30 cellular contexts compared by ENCODE assay signal in the genomic region with DNA sequence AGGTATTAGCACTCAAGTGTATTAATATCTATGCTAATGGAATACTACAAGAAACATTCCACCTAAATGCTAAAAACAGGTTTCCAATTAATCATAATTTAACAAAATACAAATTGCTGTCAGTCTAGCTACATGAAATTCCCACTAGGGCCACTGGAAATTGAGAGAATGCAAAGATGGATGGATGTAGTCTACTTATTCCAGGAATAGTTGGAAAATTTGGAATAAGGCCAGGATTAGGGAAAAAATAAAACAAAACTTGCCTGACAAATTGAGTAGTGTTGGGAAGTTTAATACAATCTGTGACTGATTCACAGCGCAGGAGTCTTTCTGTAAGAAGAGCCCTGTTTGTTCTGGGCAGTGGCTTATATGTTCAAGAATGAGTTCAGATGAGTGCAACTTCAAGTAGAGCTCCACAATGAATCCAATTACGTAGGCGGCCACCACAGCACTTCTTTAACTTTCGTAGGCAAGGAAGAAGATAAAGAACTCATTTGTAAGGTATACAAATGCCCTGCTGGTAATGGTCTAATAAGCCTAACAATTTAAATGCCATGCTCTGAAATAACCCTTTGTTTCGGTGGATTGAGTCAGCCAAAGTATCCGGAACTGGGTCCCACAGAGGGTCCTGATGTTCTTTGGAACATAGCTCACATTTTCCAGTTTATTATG. TPM values are rescaled to one million over a fixed set of nuclear protein-coding genes. Genes with fewer than 3 reads are reported as not detected.
DNase-seq lines count a peak whose midpoint lies in the region; ATAC-seq and TF ChIP-seq lines count a peak whose summit lies in the region.
"Had no signal": no experiment of that assay in that cellular context is flagged by ENCODE, and none has a peak within 500 bp of the region (broad histone marks: within the 10 kb centered on the region; RNA-seq: fewer than 3 reads in every experiment).

No MANE protein-coding gene starts in this region.

- peaks cover 24% of the 10 kb centered on the region for H3K4me1 Mint-ChIP-seq in stimulated activated naive CD8-positive, alpha-beta T cell treated with anti-CD3 and anti-CD28 coated beads, Interleukin-15, Interleukin-2, amounts not matched to agents 100 ng/mL and 50 ng/mL, for 24 hours (ENCODE audit: low read depth)
- H3K4me1 Mint-ChIP-seq in activated T-cell treated with anti-CD3 and anti-CD28 coated beads, Interleukin-2, amount 50 U/mL, for 4 hours (ENCODE audit: low read depth) = peaks cover 3% of the 10 kb centered on the region
- H3K4me1 Mint-ChIP-seq: stimulated activated effector memory CD8-positive, alpha-beta T cell treated with anti-CD3 and anti-CD28 coated beads, Interleukin-12 subunit alpha, Interleukin-12 subunit beta, amount 100 ng/mL, for 72 hours had no signal

- H3K9me3 Mint-ChIP-seq in stimulated activated naive CD8-positive, alpha-beta T cell treated with anti-CD3 and anti-CD28 coated beads, Interleukin-15, Interleukin-2, amounts not matched to agents 100 ng/mL and 50 ng/mL, for 24 hours = peaks cover 12% of the 10 kb centered on the region
- peaks cover 8% of the 10 kb centered on the region for H3K9me3 Mint-ChIP-seq in activated T-cell treated with anti-CD3 and anti-CD28 coated beads, Interleukin-2, amount 50 U/mL, for 4 hours

- DNase-seq in NCI-H2107 treated with DMSO at 0.1 percent for 48 hours (lab: John Stamatoyannopoulos, UW; ENCODE audit: unreplicated experiment) (peak; percentile 41), NCI-H2107 (lab: John Stamatoyannopoulos, UW) (no peak), astrocyte of the cerebellum (ENCODE audit: low read depth) (peak; percentile 41), foreskin keratinocyte (no peak)
- DNase-seq in activated T-cell treated with anti-CD3 and anti-CD28 coated beads, Interleukin-2, amount 50 U/mL, for 4 hours = no peak
- DNase-seq: 8988T; activated CD4-positive, CD25-positive, alpha-beta regulatory T cell treated with anti-CD3 and anti-CD28 coated beads, Interleukin-2, amount 50 U/mL, for 72 hours; activated CD8-positive, alpha-beta T cell treated with anti-CD3 and anti-CD28 coated beads for 36 hours; activated gamma-delta T cell; CD8-positive, alpha-beta memory T cell; DMS153; heart right ventricle; mesendoderm; NCI-H1417 treated with DMSO at 0.1 percent for 48 hours; NCI-H510A; occipital lobe; retina; stimulated activated CD4-positive, alpha-beta T cell treated with anti-CD3 and anti-CD28 coated beads, Interleukin-2, amount 100 ng/mL, for 48 hours; T-helper 1 cell had no signal

- in situ Hi-C loops in astrocyte of the cerebellum (cut with HindIII; ENCODE audit: low sequenced_read_pairs) = no loop called here

- peaks cover 12% of the 10 kb centered on the region for H3K36me3 Mint-ChIP-seq in stimulated activated naive CD8-positive, alpha-beta T cell treated with anti-CD3 and anti-CD28 coated beads, Interleukin-15, Interleukin-2, amounts not matched to agents 100 ng/mL and 50 ng/mL, for 24 hours (ENCODE audit: low read depth)
- peaks cover 11% of the 10 kb centered on the region for H3K36me3 Mint-ChIP-seq in activated T-cell treated with anti-CD3 and anti-CD28 coated beads, Interleukin-2, amount 50 U/mL, for 4 hours (ENCODE audit: insufficient read depth)
- H3K36me3 Mint-ChIP-seq: stimulated activated effector memory CD8-positive, alpha-beta T cell treated with anti-CD3 and anti-CD28 coated beads, Interleukin-12 subunit alpha, Interleukin-12 subunit beta, amount 100 ng/mL, for 72 hours had no signal

- no peak overlapping the region for H3K4me3 ChIP-seq in astrocyte of the cerebellum (ENCODE audit: low read depth, low read length)
- H3K4me3 ChIP-seq: coronary artery, heart right ventricle, SJCRH30, thoracic aorta had no signal

- TF ChIP-seq CTCF in astrocyte of the cerebellum (IDR thresholded peaks at IDR 0.05; ENCODE audit: low read depth, low read length, missing control alignments) (no peak), foreskin keratinocyte (conservative IDR thresholded peaks at IDR 0.05) (no peak)

- H3K27ac ChIP-seq in foreskin keratinocyte = peak overlapping the region; percentile 38
- H3K27ac ChIP-seq: heart right ventricle, SJCRH30, thoracic aorta had no signal

- no peaks in the 10 kb centered on the region for H3K27me3 Mint-ChIP-seq in stimulated activated naive CD8-positive, alpha-beta T cell treated with anti-CD3 and anti-CD28 coated beads, Interleukin-15, Interleukin-2, amounts not matched to agents 100 ng/mL and 50 ng/mL, for 24 hours
- no peaks in the 10 kb centered on the region for H3K27me3 Mint-ChIP-seq in activated T-cell treated with anti-CD3 and anti-CD28 coated beads, Interleukin-2, amount 50 U/mL, for 4 hours (ENCODE audit: low read depth)
- H3K27me3 Mint-ChIP-seq: activated CD8-positive, alpha-beta T cell treated with anti-CD3 and anti-CD28 coated beads for 36 hours; IgD-negative memory B cell had no signal

- no peak overlapping the region for H3K4me3 Mint-ChIP-seq in stimulated activated naive CD8-positive, alpha-beta T cell treated with anti-CD3 and anti-CD28 coated beads, Interleukin-15, Interleukin-2, amounts not matched to agents 100 ng/mL and 50 ng/mL, for 24 hours
- no peak overlapping the region for H3K4me3 Mint-ChIP-seq in activated T-cell treated with anti-CD3 and anti-CD28 coated beads, Interleukin-2, amount 50 U/mL, for 4 hours
- H3K4me3 Mint-ChIP-seq: activated CD8-positive, alpha-beta T cell treated with anti-CD3 and anti-CD28 coated beads for 36 hours; B cell; CD8-positive, alpha-beta memory T cell; IgD-negative memory B cell; stimulated activated effector memory CD8-positive, alpha-beta T cell treated with anti-CD3 and anti-CD28 coated beads, Interleukin-12 subunit alpha, Interleukin-12 subunit beta, amount 100 ng/mL, for 72 hours had no signal

- no peaks in the 10 kb centered on the region for H3K27me3 ChIP-seq in foreskin keratinocyte
- H3K27me3 ChIP-seq: heart right ventricle, SJCRH30 had no signal

- H3K4me1 ChIP-seq in foreskin keratinocyte = peaks cover 9% of the 10 kb centered on the region

- peak overlapping the region; percentile 49 for H3K27ac Mint-ChIP-seq in stimulated activated naive CD8-positive, alpha-beta T cell treated with anti-CD3 and anti-CD28 coated beads, Interleukin-15, Interleukin-2, amounts not matched to agents 100 ng/mL and 50 ng/mL, for 24 hours
- H3K27ac Mint-ChIP-seq: activated CD8-positive, alpha-beta T cell treated with anti-CD3 and anti-CD28 coated beads for 36 hours; B cell; CD8-positive, alpha-beta memory T cell; IgD-negative memory B cell; stimulated activated effector memory CD8-positive, alpha-beta T cell treated with anti-CD3 and anti-CD28 coated beads, Interleukin-12 subunit alpha, Interleukin-12 subunit beta, amount 100 ng/mL, for 72 hours had no signal

- ATAC-seq in foreskin keratinocyte (no peak), HG02938 (IDR thresholded peaks at IDR 0.05; ENCODE audit: unreplicated experiment) (no peak), esophagus mucosa (no peak)
- ATAC-seq in activated T-cell treated with anti-CD3 and anti-CD28 coated beads, Interleukin-2, amount 50 U/mL, for 4 hours = no peak
- ATAC-seq: activated CD8-positive, alpha-beta T cell treated with anti-CD3 and anti-CD28 coated beads for 36 hours; Panc1; stimulated activated effector memory CD8-positive, alpha-beta T cell treated with anti-CD3 and anti-CD28 coated beads, Interleukin-12 subunit alpha, Interleukin-12 subunit beta, amount 100 ng/mL, for 72 hours had no signal

RNA-seq across cellular contexts. Expression of a gene that starts 47.1 kb away (rescaled TPM):
- total RNA-seq in foreskin keratinocyte = 0.11 TPM in 1 of 2 replicates, not detected in the other
- polyA plus RNA-seq in foreskin keratinocyte = 0.02 and 0.08 TPM in 2 replicates
- total RNA-seq in activated T-cell treated with anti-CD3 and anti-CD28 coated beads, Interleukin-2, amount 50 U/mL, for 4 hours = under 1 TPM; 0.22 to 0.26 (median 0.25) TPM
- 0.28 TPM for total RNA-seq in esophagus mucosa
- total RNA-seq: activated CD8-positive, alpha-beta T cell treated with anti-CD3 and anti-CD28 coated beads for 36 hours; M059J had no signal
- polyA plus RNA-seq: CD8-positive, alpha-beta memory T cell; IgD-negative memory B cell had no signal

RNA-seq across cellular contexts. Expression of a gene that starts 55.8 kb away (rescaled TPM):
- total RNA-seq in foreskin keratinocyte (19.2 and 22.0 TPM in 2 replicates), esophagus mucosa (7.5 TPM)
- 13.6 and 13.8 TPM in 2 replicates for polyA plus RNA-seq in foreskin keratinocyte
- total RNA-seq in activated T-cell treated with anti-CD3 and anti-CD28 coated beads, Interleukin-2, amount 50 U/mL, for 4 hours = 10 to 100 TPM; 13.2 to 17.3 (median 17.3) TPM

Comparison
In these comparisons a context has a peak if more than half of its experiments do, and no peak if none do; other contexts are left out.
1. DNase-seq: peak in NCI-H2107 treated with DMSO at 0.1 percent for 48 hours (single experiment) and astrocyte of the cerebellum (single experiment); none in NCI-H2107 (single experiment), foreskin keratinocyte (0 of 2) and activated T-cell treated with anti-CD3 and anti-CD28 coated beads, Interleukin-2, amount 50 U/mL, for 4 hours (single experiment).